Comparison of ENCODE assay signal across 25 cellular contexts in genomic region chr3:49644684-49645083, GRCh38.
"Had no signal": no experiment of that assay in that cellular context is flagged by ENCODE, and none has a peak within 500 bp of the region (broad histone marks: within the 10 kb centered on the region; RNA-seq: fewer than 3 reads in every experiment).

No MANE protein-coding gene starts in this region.

- DNase-seq: hippocampal formation; kidney glomerular epithelial cell; left cardiac atrium; lower lobe of right lung; mammary epithelial cell; mesenchymal stem cell; naive thymus-derived CD8-positive, alpha-beta T cell; occipital lobe; ovary; stimulated activated CD4-positive, alpha-beta T cell treated with anti-CD3 and anti-CD28 coated beads, Interleukin-12 subunit alpha, Interleukin-12 subunit beta, amount 100 ng/mL, for 4 hours; stimulated activated CD4-positive, alpha-beta T cell treated with anti-CD3 and anti-CD28 coated beads, Interleukin-15, amount 100 ng/mL, for 24 hours; stimulated activated CD4-positive, alpha-beta T cell treated with anti-CD3 and anti-CD28 coated beads, Interleukin-2, amount 100 ng/mL, for 24 hours; stimulated activated CD4-positive, alpha-beta T cell treated with anti-CD3 and anti-CD28 coated beads, Interleukin-4, amount 100 ng/mL, for 1 hour; stimulated activated naive B cell treated with anti-CD40 and anti-IgM and Interleukin-4, amounts not matched to agents 10 μg/mL and 1 μg/mL and 100 μg/mL, for 72 hours; stimulated activated naive CD8-positive, alpha-beta T cell treated with anti-CD3 and anti-CD28 coated beads, Interleukin-15, Interleukin-2, amounts not matched to agents 100 U/mL and 50 U/mL, for 24 hours; stomach; tibial artery; trophoblast cell; uterus had no signal

- H2AFZ ChIP-seq: neural progenitor cell had no signal

- H3K27me3 ChIP-seq: left lung, neural progenitor cell, ovary, right atrium auricular region, stomach, tibial artery, uterus had no signal

- H3K36me3 ChIP-seq: left lung, lower lobe of right lung, neural progenitor cell, neutrophil, ovary, right atrium auricular region, stomach, thoracic aorta, tibial artery, uterus had no signal

- H3K4me3 ChIP-seq: left lung, lower lobe of right lung, neural progenitor cell, ovary, right atrium auricular region, smooth muscle cell, stomach, thoracic aorta, tibial artery, uterus had no signal

- H3K27ac ChIP-seq: left lung, lower lobe of right lung, neural progenitor cell, neutrophil, ovary, right atrium auricular region, stomach, thoracic aorta, tibial artery, uterus had no signal

- H3K4me1 ChIP-seq: left lung, lower lobe of right lung, neural progenitor cell, uterus had no signal

- H3K9me3 ChIP-seq: left lung, lower lobe of right lung, neutrophil, ovary, right atrium auricular region, stomach, thoracic aorta, tibial artery, uterus had no signal

- H3K4me2 ChIP-seq: neural progenitor cell, smooth muscle cell had no signal

- ATAC-seq: left cardiac atrium; left lung; lower lobe of right lung; naive thymus-derived CD8-positive, alpha-beta T cell; stimulated activated naive B cell treated with anti-CD40 and anti-IgM and Interleukin-4, amounts not matched to agents 10 μg/mL and 1 μg/mL and 100 μg/mL, for 72 hours; stimulated activated naive CD8-positive, alpha-beta T cell treated with anti-CD3 and anti-CD28 coated beads, Interleukin-15, Interleukin-2, amounts not matched to agents 100 U/mL and 50 U/mL, for 24 hours had no signal
